ENCODE assay signal across 1 cellular context in genomic region chr19:55409179-55409578, GRCh38.
TF ChIP-seq lines count a peak whose summit lies in the region.

No MANE protein-coding gene starts in this region.

TF ChIP-seq in HepG2, 621 proteins besides CTCF, POLR2A, EP300 and RAD21:
- peak; percentile 47; the same call in 1 of the 2 replicates for TF ChIP-seq ZNF121 (CRISPR knock-in tag; IDR thresholded peaks at IDR 0.05)
